In the genomic region with DNA sequence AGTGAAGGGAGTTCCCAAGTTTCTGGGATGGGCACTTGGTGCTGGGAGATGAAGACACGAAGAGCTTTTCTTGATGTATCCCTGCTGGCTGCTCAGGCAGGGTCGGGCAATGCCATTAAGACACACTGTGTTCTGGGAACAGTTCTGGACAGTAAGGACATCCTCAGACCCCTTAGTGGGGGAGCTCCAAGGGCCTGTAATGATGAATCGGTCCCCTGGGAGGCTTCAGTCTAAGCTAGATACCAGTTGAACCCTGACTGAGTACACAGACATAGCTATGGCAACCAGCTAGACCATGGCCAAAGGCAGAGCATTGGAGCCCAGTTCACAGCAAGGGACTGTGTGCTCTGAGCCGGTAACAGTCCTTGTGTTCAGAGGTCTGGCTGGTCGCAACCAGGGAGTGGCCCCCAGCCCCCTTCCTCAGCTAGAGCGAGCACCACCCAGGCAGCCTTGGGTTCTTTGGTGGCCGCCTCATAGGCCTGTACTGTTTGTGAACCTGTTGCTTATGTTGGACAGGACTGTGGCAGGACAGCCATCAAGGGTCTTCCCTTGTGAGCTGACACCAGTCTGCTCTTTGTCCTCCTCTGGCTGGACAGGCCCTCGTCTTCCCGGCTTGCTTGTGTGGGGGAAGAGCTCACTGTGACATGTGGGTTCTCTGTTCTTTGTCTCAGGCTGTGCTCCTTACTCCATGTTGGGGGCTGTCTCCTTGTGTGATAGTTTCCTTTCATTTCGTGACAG, we compare ENCODE assay signal across 9 cellular contexts. TPM values are rescaled to one million over a fixed set of nuclear protein-coding genes. Genes with fewer than 3 reads are reported as not detected.
A peak's percentile ranks its signal among the peaks of the same experiment; 100 is the strongest.
DNase-seq lines count a peak whose midpoint lies in the region; ATAC-seq and TF ChIP-seq lines count a peak whose summit lies in the region.
"Had no signal": no experiment of that assay in that cellular context is flagged by ENCODE, and none has a peak within 500 bp of the region (broad histone marks: within the 10 kb centered on the region; RNA-seq: fewer than 3 reads in every experiment).

No MANE protein-coding gene starts in this region.

- TF ChIP-seq CTCF in heart left ventricle (IDR thresholded peaks at IDR 0.05) (no peak), colonic mucosa (IDR thresholded peaks at IDR 0.05) (no peak), uterus (IDR thresholded peaks at IDR 0.05) (no peak)

- H3K9me3 ChIP-seq in heart left ventricle = no peaks in the 10 kb centered on the region
- no peaks in the 10 kb centered on the region for H3K9me3 ChIP-seq in colonic mucosa
- no peaks in the 10 kb centered on the region for H3K9me3 ChIP-seq in uterus
- H3K9me3 ChIP-seq: right lobe of liver had no signal

- WGBS in heart left ventricle, 4 donors = 66 to 69% (median 67%) methylated on average over 9 to 10 of the region's 10 CpGs

- H3K27me3 ChIP-seq in heart left ventricle = no peaks in the 10 kb centered on the region
- H3K27me3 ChIP-seq in colonic mucosa = no peaks in the 10 kb centered on the region
- no peaks in the 10 kb centered on the region for H3K27me3 ChIP-seq in uterus
- H3K27me3 ChIP-seq: right lobe of liver had no signal

- peak overlapping the region in 9 of 10 donors; percentile 43 to 78 (median 71) for H3K4me3 Mint-ChIP-seq in naive thymus-derived CD8-positive, alpha-beta T cell

- intact Hi-C loops in heart left ventricle (cut with DNase I) = no loop called here
- intact Hi-C loops in Right ventricle myocardium superior (cut with DNase I) = no loop called here
- intact Hi-C loops in colonic mucosa (cut with DNase I) = no loop called here
- intact Hi-C loops in uterus (cut with DNase I; ENCODE audit: low total_unique reads) = no loop called here

- H3K4me1 ChIP-seq in heart left ventricle (peaks cover 15 to 78% (median 68%) of the 10 kb centered on the region in 12 donors), colonic mucosa (peaks cover 24% of the 10 kb centered on the region), uterus (peaks cover 5 to 25% of the 10 kb centered on the region in 2 donors)

- DNase-seq in heart left ventricle (peak in 1 of 5 donors; percentile 31), Right ventricle myocardium superior (no peak), colonic mucosa (no peak), uterus (no peak), NCI-H2107 treated with DMSO at 0.1 percent for 48 hours (lab: John Stamatoyannopoulos, UW; ENCODE audit: unreplicated experiment) (no peak)
- no peak for DNase-seq in naive thymus-derived CD8-positive, alpha-beta T cell
- DNase-seq in activated CD8-positive, alpha-beta memory T cell treated with anti-CD3 and anti-CD28 coated beads, Interleukin-2, amount 50 U/mL, for 4 hours = no peak

- POLR2A ChIA-PET in naive thymus-derived CD8-positive, alpha-beta T cell (lab: Charles Lee) = interaction anchor here (0.6 to 3.2 kb wide), 11 partner anchors 11 to 72 kb away, joined by 3 to 21 read pairs (median 4); a partner anchor contains a TSS

- H3K4me1 Mint-ChIP-seq in naive thymus-derived CD8-positive, alpha-beta T cell = peaks cover 41 to 78% (median 75%) of the 10 kb centered on the region in 4 donors

- H3K36me3 Mint-ChIP-seq in naive thymus-derived CD8-positive, alpha-beta T cell = peaks cover 3 to 38% (median 6%) of the 10 kb centered on the region in 3 donors

- H3K27me3 Mint-ChIP-seq in naive thymus-derived CD8-positive, alpha-beta T cell = no peaks in the 10 kb centered on the region

- TF ChIP-seq POLR2A in heart left ventricle (IDR thresholded peaks at IDR 0.05) (no peak), uterus (IDR thresholded peaks at IDR 0.05) (no peak)

- H3K4me3 ChIP-seq in heart left ventricle (no peak overlapping the region), colonic mucosa (no peak overlapping the region), uterus (no peak overlapping the region)
- H3K4me3 ChIP-seq: right lobe of liver had no signal

- H3K36me3 ChIP-seq in heart left ventricle (peaks cover 0 to 51% (median 14%) of the 10 kb centered on the region in 9 donors), colonic mucosa (peaks cover 6% of the 10 kb centered on the region), uterus (no peaks in the 10 kb centered on the region)

- no peaks in the 10 kb centered on the region for H3K9me3 Mint-ChIP-seq in naive thymus-derived CD8-positive, alpha-beta T cell

- ATAC-seq in heart left ventricle = no peak
- no peak for ATAC-seq in Right ventricle myocardium superior (ENCODE audit: poor library complexity)
- no peak for ATAC-seq in naive thymus-derived CD8-positive, alpha-beta T cell
- ATAC-seq in GM18868 (IDR thresholded peaks at IDR 0.05; ENCODE audit: unreplicated experiment) = no peak

- H3K27ac ChIP-seq in heart left ventricle = peak overlapping the region in 11 of 12 donors; percentile 47 to 90 (median 78)
- H3K27ac ChIP-seq in colonic mucosa = peak overlapping the region; percentile 63
- H3K27ac ChIP-seq in uterus = peak overlapping the region; percentile 69 to 84
- H3K27ac ChIP-seq: right lobe of liver had no signal

- no peak overlapping the region for H3K9ac ChIP-seq in colonic mucosa (ENCODE audit: low read depth in 2 of 2, low read length in 2 of 2)

- H3K27ac Mint-ChIP-seq in naive thymus-derived CD8-positive, alpha-beta T cell = peak overlapping the region; percentile 85 to 98 (median 90)

RNA-seq across cellular contexts. Expression of a gene that starts 25.0 kb away (rescaled TPM):
- total RNA-seq in heart left ventricle (10 to 100 TPM; 27.9 to 78.3 (median 43.0) TPM), Right ventricle myocardium superior (36.3 TPM), colonic mucosa (100 to 1,000 TPM in 1 of 2 donors, 10 to 100 TPM in 1; 93.1 to 102 TPM), uterus (100 to 1,000 TPM in 1 of 4 donors, 10 to 100 TPM in 3; 16.5 to 110 (median 38.6) TPM)
- 10 to 100 TPM; 29.1 to 42.6 TPM for polyA plus RNA-seq in heart left ventricle
- total RNA-seq in naive thymus-derived CD8-positive, alpha-beta T cell = 100 to 1,000 TPM; 308 to 327 TPM
- polyA plus RNA-seq in naive thymus-derived CD8-positive, alpha-beta T cell = 10 to 100 TPM; 25.4 to 85.2 (median 38.2) TPM

RNA-seq across cellular contexts. Expression of a gene that starts 36.8 kb away (rescaled TPM):
- 10 to 100 TPM; 10.2 to 23.6 (median 17.1) TPM for total RNA-seq in heart left ventricle
- polyA plus RNA-seq in heart left ventricle = 10 to 100 TPM; 11.3 to 14.3 TPM
- 13.5 TPM for total RNA-seq in Right ventricle myocardium superior
- total RNA-seq in colonic mucosa = 10 to 100 TPM; 10.4 to 13.2 TPM
- 10 to 100 TPM; 65.0 to 71.9 TPM for total RNA-seq in naive thymus-derived CD8-positive, alpha-beta T cell
- 10 to 100 TPM; 16.1 to 25.4 (median 20.0) TPM for polyA plus RNA-seq in naive thymus-derived CD8-positive, alpha-beta T cell
- 10 to 100 TPM; 14.1 to 73.8 (median 42.7) TPM for total RNA-seq in uterus
